In the genomic region with DNA sequence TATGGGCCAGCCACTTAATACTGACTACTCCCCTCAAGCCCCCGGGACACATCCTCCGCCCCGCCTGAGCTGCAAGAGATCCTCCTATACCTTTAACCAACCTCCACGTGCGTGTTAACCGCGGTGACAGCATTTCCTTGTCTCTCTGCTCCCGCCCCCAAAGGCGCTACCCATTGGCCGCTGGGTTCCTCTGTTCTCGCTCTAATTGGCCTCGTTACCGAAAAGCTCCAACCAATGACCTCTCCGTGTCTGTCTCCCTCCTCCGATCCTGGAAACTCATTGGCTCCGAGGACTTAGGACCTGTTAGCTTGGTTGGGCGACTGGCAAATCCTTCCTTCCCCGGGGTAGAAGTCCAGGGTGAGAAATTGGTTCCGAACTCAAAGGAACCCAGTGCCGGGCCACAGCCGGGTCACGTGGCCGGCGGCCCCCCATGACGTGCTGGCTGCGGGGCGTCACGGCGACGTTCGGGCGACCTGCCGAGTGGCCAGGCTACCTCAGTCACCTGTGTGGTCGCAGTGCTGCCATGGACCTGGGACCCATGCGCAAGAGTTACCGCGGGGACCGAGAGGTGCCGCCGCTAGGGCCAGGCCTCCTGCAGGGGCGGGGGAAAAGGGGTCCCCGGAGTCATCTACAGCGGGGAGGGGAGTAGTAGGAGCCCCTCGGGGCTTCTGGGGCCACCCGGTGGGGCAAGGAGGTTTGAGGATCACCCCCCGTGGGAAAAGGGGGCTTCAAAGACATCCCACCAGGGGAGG, we compare ENCODE assay signal across 1 cellular context.
TF ChIP-seq lines count a peak whose summit lies in the region.

A gene (plus strand): TSS at position 326 of the 752 bp plus-strand sequence. CDS start 105 bp downstream, at position 431.

TF ChIP-seq in HepG2, 621 proteins besides CTCF, POLR2A, EP300 and RAD21 (continued from another document and continues in another):
- TF ChIP-seq, protein P1, sequence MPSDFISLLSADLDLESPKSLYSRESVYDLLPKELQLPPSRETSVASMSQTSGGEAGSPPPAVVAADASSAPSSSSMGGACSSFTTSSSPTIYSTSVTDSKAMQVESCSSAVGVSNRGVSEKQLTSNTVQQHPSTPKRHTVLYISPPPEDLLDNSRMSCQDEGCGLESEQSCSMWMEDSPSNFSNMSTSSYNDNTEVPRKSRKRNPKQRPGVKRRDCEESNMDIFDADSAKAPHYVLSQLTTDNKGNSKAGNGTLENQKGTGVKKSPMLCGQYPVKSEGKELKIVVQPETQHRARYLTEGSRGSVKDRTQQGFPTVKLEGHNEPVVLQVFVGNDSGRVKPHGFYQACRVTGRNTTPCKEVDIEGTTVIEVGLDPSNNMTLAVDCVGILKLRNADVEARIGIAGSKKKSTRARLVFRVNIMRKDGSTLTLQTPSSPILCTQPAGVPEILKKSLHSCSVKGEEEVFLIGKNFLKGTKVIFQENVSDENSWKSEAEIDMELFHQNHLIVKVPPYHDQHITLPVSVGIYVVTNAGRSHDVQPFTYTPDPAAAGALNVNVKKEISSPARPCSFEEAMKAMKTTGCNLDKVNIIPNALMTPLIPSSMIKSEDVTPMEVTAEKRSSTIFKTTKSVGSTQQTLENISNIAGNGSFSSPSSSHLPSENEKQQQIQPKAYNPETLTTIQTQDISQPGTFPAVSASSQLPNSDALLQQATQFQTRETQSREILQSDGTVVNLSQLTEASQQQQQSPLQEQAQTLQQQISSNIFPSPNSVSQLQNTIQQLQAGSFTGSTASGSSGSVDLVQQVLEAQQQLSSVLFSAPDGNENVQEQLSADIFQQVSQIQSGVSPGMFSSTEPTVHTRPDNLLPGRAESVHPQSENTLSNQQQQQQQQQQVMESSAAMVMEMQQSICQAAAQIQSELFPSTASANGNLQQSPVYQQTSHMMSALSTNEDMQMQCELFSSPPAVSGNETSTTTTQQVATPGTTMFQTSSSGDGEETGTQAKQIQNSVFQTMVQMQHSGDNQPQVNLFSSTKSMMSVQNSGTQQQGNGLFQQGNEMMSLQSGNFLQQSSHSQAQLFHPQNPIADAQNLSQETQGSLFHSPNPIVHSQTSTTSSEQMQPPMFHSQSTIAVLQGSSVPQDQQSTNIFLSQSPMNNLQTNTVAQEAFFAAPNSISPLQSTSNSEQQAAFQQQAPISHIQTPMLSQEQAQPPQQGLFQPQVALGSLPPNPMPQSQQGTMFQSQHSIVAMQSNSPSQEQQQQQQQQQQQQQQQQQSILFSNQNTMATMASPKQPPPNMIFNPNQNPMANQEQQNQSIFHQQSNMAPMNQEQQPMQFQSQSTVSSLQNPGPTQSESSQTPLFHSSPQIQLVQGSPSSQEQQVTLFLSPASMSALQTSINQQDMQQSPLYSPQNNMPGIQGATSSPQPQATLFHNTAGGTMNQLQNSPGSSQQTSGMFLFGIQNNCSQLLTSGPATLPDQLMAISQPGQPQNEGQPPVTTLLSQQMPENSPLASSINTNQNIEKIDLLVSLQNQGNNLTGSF (CRISPR knock-in tag; IDR thresholded peaks at IDR 0.05) = peak; percentile 96
- TF ChIP-seq ZMYM2 (CRISPR knock-in tag; IDR thresholded peaks at IDR 0.05) (peak; percentile 84), NCOA5 (CRISPR knock-in tag; IDR thresholded peaks at IDR 0.05) (no peak), FOSL2 (CRISPR knock-in tag; IDR thresholded peaks at IDR 0.05) (peak; percentile 32; the same call in 1 of the 2 replicates), TP53 (CRISPR knock-in tag; conservative IDR thresholded peaks at IDR 0.05) (peak; percentile 86; the same call in 1 of the 2 replicates), ZNF607 (CRISPR knock-in tag; IDR thresholded peaks at IDR 0.05; ENCODE audit: borderline replicate concordance) (peak; percentile 99), TARDBP (CRISPR knock-in tag; IDR thresholded peaks at IDR 0.05) (peak; percentile 91), ZNF256 (CRISPR knock-in tag; conservative IDR thresholded peaks at IDR 0.05) (peak; percentile 96), KDM5A (IDR thresholded peaks at IDR 0.05; ENCODE audit: borderline replicate concordance, low read length) (peak; percentile 85), HNF4G (IDR thresholded peaks at IDR 0.05; ENCODE audit: borderline replicate concordance, low read depth, low read length) (no peak), HNF4G (CRISPR knock-in tag; IDR thresholded peaks at IDR 0.05; ENCODE audit: borderline replicate concordance, low read depth) (peak; percentile 75; the same call in 1 of the 2 replicates), DPF2 (CRISPR knock-in tag; IDR thresholded peaks at IDR 0.05; ENCODE audit: borderline replicate concordance, low read depth) (no peak; the same call in 1 of the 2 replicates), ZNF709 (CRISPR knock-in tag; IDR thresholded peaks at IDR 0.05) (peak; percentile 94; the same call in 1 of the 2 replicates), ZNF329 (CRISPR knock-in tag; IDR thresholded peaks at IDR 0.05; ENCODE audit: low read depth) (peak; percentile 81), ZNF670 (CRISPR knock-in tag; IDR thresholded peaks at IDR 0.05; ENCODE audit: borderline replicate concordance) (peak; percentile 94), RARG (CRISPR knock-in tag; IDR thresholded peaks at IDR 0.05; ENCODE audit: low read depth) (peak; percentile 91; the same call in 1 of the 2 replicates), PHF21A (CRISPR knock-in tag; IDR thresholded peaks at IDR 0.05) (peak; percentile 98), ZNF205 (CRISPR knock-in tag; IDR thresholded peaks at IDR 0.05) (peak; percentile 55; the same call in 1 of the 2 replicates), NFE2L1 (CRISPR knock-in tag; IDR thresholded peaks at IDR 0.05; ENCODE audit: borderline replicate concordance) (no peak), ARNTL (CRISPR knock-in tag; IDR thresholded peaks at IDR 0.05) (peak; percentile 98), NCOA2 (CRISPR knock-in tag; IDR thresholded peaks at IDR 0.05) (peak; percentile 28; the same call in 1 of the 2 replicates), FOXK1 (CRISPR knock-in tag; IDR thresholded peaks at IDR 0.05; ENCODE audit: borderline replicate concordance, low read depth) (peak; percentile 42; the same call in 1 of the 2 replicates), TOPORS (CRISPR knock-in tag; IDR thresholded peaks at IDR 0.05) (peak; percentile 96), TOE1 (CRISPR knock-in tag; IDR thresholded peaks at IDR 0.05) (peak; percentile 91), RFX1 (IDR thresholded peaks at IDR 0.05) (no peak), ZNF619 (CRISPR knock-in tag; IDR thresholded peaks at IDR 0.05) (peak; percentile 91), CHCHD3 (CRISPR knock-in tag; IDR thresholded peaks at IDR 0.05) (no peak), MAZ (IDR thresholded peaks at IDR 0.05; ENCODE audit: borderline replicate concordance, low read depth, low read length) (no peak), MAZ (CRISPR knock-in tag; IDR thresholded peaks at IDR 0.05; ENCODE audit: low read depth) (peak; percentile 92), ASH2L (IDR thresholded peaks at IDR 0.05; ENCODE audit: insufficient read length, low read depth, low read length) (peak; percentile 98), RBAK (CRISPR knock-in tag; IDR thresholded peaks at IDR 0.05) (no peak), ZNF788 (CRISPR knock-in tag; IDR thresholded peaks at IDR 0.05; ENCODE audit: borderline replicate concordance) (peak; percentile 73), ZNF816 (CRISPR knock-in tag; IDR thresholded peaks at IDR 0.05; ENCODE audit: borderline replicate concordance) (peak; percentile 96; the same call in 1 of the 2 replicates), MLLT10 (CRISPR knock-in tag; IDR thresholded peaks at IDR 0.05) (no peak)
- TF ChIP-seq, protein P2, sequence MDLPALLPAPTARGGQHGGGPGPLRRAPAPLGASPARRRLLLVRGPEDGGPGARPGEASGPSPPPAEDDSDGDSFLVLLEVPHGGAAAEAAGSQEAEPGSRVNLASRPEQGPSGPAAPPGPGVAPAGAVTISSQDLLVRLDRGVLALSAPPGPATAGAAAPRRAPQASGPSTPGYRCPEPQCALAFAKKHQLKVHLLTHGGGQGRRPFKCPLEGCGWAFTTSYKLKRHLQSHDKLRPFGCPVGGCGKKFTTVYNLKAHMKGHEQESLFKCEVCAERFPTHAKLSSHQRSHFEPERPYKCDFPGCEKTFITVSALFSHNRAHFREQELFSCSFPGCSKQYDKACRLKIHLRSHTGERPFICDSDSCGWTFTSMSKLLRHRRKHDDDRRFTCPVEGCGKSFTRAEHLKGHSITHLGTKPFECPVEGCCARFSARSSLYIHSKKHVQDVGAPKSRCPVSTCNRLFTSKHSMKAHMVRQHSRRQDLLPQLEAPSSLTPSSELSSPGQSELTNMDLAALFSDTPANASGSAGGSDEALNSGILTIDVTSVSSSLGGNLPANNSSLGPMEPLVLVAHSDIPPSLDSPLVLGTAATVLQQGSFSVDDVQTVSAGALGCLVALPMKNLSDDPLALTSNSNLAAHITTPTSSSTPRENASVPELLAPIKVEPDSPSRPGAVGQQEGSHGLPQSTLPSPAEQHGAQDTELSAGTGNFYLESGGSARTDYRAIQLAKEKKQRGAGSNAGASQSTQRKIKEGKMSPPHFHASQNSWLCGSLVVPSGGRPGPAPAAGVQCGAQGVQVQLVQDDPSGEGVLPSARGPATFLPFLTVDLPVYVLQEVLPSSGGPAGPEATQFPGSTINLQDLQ (CRISPR knock-in tag; IDR thresholded peaks at IDR 0.05) = peak; percentile 80; the same call in 1 of the 2 replicates
- TF ChIP-seq, protein P3, sequence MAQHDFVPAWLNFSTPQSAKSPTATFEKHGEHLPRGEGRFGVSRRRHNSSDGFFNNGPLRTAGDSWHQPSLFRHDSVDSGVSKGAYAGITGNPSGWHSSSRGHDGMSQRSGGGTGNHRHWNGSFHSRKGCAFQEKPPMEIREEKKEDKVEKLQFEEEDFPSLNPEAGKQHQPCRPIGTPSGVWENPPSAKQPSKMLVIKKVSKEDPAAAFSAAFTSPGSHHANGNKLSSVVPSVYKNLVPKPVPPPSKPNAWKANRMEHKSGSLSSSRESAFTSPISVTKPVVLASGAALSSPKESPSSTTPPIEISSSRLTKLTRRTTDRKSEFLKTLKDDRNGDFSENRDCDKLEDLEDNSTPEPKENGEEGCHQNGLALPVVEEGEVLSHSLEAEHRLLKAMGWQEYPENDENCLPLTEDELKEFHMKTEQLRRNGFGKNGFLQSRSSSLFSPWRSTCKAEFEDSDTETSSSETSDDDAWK (CRISPR knock-in tag; IDR thresholded peaks at IDR 0.05) = no peak
- TF ChIP-seq, protein P4, sequence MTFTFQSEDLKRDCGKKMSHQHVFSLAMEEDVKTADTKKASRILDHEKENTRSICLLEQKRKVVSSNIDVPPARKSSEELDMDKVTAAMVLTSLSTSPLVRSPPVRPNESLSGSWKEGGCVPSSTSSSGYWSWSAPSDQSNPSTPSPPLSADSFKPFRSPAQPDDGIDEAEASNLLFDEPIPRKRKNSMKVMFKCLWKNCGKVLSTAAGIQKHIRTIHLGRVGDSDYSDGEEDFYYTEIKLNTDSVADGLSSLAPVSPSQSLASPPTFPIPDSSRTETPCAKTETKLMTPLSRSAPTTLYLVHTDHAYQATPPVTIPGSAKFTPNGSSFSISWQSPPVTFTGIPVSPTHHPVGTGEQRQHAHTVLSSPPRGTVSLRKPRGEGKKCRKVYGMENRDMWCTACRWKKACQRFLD (CRISPR knock-in tag; IDR thresholded peaks at IDR 0.05; ENCODE audit: borderline replicate concordance) = peak; percentile 98
- TF ChIP-seq, protein P5, sequence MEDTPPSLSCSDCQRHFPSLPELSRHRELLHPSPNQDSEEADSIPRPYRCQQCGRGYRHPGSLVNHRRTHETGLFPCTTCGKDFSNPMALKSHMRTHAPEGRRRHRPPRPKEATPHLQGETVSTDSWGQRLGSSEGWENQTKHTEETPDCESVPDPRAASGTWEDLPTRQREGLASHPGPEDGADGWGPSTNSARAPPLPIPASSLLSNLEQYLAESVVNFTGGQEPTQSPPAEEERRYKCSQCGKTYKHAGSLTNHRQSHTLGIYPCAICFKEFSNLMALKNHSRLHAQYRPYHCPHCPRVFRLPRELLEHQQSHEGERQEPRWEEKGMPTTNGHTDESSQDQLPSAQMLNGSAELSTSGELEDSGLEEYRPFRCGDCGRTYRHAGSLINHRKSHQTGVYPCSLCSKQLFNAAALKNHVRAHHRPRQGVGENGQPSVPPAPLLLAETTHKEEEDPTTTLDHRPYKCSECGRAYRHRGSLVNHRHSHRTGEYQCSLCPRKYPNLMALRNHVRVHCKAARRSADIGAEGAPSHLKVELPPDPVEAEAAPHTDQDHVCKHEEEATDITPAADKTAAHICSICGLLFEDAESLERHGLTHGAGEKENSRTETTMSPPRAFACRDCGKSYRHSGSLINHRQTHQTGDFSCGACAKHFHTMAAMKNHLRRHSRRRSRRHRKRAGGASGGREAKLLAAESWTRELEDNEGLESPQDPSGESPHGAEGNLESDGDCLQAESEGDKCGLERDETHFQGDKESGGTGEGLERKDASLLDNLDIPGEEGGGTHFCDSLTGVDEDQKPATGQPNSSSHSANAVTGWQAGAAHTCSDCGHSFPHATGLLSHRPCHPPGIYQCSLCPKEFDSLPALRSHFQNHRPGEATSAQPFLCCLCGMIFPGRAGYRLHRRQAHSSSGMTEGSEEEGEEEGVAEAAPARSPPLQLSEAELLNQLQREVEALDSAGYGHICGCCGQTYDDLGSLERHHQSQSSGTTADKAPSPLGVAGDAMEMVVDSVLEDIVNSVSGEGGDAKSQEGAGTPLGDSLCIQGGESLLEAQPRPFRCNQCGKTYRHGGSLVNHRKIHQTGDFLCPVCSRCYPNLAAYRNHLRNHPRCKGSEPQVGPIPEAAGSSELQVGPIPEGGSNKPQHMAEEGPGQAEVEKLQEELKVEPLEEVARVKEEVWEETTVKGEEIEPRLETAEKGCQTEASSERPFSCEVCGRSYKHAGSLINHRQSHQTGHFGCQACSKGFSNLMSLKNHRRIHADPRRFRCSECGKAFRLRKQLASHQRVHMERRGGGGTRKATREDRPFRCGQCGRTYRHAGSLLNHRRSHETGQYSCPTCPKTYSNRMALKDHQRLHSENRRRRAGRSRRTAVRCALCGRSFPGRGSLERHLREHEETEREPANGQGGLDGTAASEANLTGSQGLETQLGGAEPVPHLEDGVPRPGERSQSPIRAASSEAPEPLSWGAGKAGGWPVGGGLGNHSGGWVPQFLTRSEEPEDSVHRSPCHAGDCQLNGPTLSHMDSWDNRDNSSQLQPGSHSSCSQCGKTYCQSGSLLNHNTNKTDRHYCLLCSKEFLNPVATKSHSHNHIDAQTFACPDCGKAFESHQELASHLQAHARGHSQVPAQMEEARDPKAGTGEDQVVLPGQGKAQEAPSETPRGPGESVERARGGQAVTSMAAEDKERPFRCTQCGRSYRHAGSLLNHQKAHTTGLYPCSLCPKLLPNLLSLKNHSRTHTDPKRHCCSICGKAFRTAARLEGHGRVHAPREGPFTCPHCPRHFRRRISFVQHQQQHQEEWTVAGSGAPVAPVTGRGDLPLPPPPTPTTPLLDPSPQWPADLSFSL (CRISPR knock-in tag; IDR thresholded peaks at IDR 0.05) = no peak
- TF ChIP-seq, protein P6, sequence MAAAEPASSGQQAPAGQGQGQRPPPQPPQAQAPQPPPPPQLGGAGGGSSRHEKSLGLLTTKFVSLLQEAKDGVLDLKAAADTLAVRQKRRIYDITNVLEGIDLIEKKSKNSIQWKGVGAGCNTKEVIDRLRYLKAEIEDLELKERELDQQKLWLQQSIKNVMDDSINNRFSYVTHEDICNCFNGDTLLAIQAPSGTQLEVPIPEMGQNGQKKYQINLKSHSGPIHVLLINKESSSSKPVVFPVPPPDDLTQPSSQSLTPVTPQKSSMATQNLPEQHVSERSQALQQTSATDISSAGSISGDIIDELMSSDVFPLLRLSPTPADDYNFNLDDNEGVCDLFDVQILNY (CRISPR knock-in tag; conservative IDR thresholded peaks at IDR 0.05) = no peak; the same call in 1 of the 2 replicates
- TF ChIP-seq, protein P7, sequence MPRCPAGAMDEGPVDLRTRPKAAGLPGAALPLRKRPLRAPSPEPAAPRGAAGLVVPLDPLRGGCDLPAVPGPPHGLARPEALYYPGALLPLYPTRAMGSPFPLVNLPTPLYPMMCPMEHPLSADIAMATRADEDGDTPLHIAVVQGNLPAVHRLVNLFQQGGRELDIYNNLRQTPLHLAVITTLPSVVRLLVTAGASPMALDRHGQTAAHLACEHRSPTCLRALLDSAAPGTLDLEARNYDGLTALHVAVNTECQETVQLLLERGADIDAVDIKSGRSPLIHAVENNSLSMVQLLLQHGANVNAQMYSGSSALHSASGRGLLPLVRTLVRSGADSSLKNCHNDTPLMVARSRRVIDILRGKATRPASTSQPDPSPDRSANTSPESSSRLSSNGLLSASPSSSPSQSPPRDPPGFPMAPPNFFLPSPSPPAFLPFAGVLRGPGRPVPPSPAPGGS (CRISPR knock-in tag; IDR thresholded peaks at IDR 0.05) = peak; percentile 89; the same call in 1 of the 2 replicates
